Comparison of ENCODE assay signal across 9 cellular contexts in genomic region chr9:82021198-82021597, GRCh38. TPM values are rescaled to one million over a fixed set of nuclear protein-coding genes. Genes with fewer than 3 reads are reported as not detected.
A peak's percentile ranks its signal among the peaks of the same experiment; 100 is the strongest.
DNase-seq lines count a peak whose midpoint lies in the region; ATAC-seq and TF ChIP-seq lines count a peak whose summit lies in the region.
"Had no signal": no experiment of that assay in that cellular context is flagged by ENCODE, and none has a peak within 500 bp of the region (broad histone marks: within the 10 kb centered on the region; RNA-seq: fewer than 3 reads in every experiment).

No MANE protein-coding gene starts in this region.

- H3K4me1 Mint-ChIP-seq in endothelial cell (ENCODE audit: unreplicated experiment): no peaks in the 10 kb centered on the region

- no peak for ATAC-seq in HG03521 (IDR thresholded peaks at IDR 0.05; ENCODE audit: unreplicated experiment)

- DNase-seq in AG09319 (ENCODE audit: extremely low read depth, low read depth): peak; percentile 84
- peak; percentile 96 for DNase-seq in LHCN-M2 (ENCODE audit: low read depth)
- peak; percentile 63 for DNase-seq in cerebellum (ENCODE audit: low spot score)
- DNase-seq in mucosa of gallbladder (ENCODE audit: low spot score): peak; percentile 45
- DNase-seq in activated T-cell treated with anti-CD3 and anti-CD28 coated beads for 4 hours: no peak
- no peak for DNase-seq in endothelial cell (ENCODE audit: low spot score)
- DNase-seq in NOMO-1 (lab: John Stamatoyannopoulos, UW; ENCODE audit: unreplicated experiment in 2 of 2): no peak
- DNase-seq: NCI-H510A had no signal

- H3K4me3 Mint-ChIP-seq in endothelial cell (ENCODE audit: unreplicated experiment): no peak overlapping the region

- H3K27ac Mint-ChIP-seq in endothelial cell (ENCODE audit: unreplicated experiment): no peak overlapping the region

- no peaks in the 10 kb centered on the region for H3K27me3 Mint-ChIP-seq in endothelial cell (ENCODE audit: unreplicated experiment)

- no peaks in the 10 kb centered on the region for H3K9me3 Mint-ChIP-seq in endothelial cell (ENCODE audit: unreplicated experiment)

- TF ChIP-seq CTCF in AG09319 (IDR thresholded peaks at IDR 0.05; ENCODE audit: low read depth, low read length) (no peak), endothelial cell (IDR thresholded peaks at IDR 0.05; ENCODE audit: unreplicated experiment) (no peak)

- H3K36me3 Mint-ChIP-seq in endothelial cell (ENCODE audit: low read depth, unreplicated experiment): no peaks in the 10 kb centered on the region

RNA-seq across cellular contexts. Expression of gene SPATA31D1, which starts 32.6 kb away (rescaled TPM):
- not detected in 2 replicates for total RNA-seq in LHCN-M2 (2014; rRNA removed)
- polyA plus RNA-seq in LHCN-M2 (2012): not detected
- not detected for total RNA-seq in cerebellum
- total RNA-seq in mucosa of gallbladder: not detected
- total RNA-seq in endothelial cell (ENCODE audit: unreplicated experiment): not detected

Comparison
In these comparisons a context has a peak if more than half of its experiments do, and no peak if none do; other contexts are left out.
1. DNase-seq: peak in AG09319 (single experiment), LHCN-M2 (single experiment), cerebellum (single experiment) and mucosa of gallbladder (single experiment); none in activated T-cell treated with anti-CD3 and anti-CD28 coated beads for 4 hours (single experiment), endothelial cell (single experiment) and NOMO-1 (0 of 2).